19 cellular contexts compared by ENCODE assay signal in the genomic region with DNA sequence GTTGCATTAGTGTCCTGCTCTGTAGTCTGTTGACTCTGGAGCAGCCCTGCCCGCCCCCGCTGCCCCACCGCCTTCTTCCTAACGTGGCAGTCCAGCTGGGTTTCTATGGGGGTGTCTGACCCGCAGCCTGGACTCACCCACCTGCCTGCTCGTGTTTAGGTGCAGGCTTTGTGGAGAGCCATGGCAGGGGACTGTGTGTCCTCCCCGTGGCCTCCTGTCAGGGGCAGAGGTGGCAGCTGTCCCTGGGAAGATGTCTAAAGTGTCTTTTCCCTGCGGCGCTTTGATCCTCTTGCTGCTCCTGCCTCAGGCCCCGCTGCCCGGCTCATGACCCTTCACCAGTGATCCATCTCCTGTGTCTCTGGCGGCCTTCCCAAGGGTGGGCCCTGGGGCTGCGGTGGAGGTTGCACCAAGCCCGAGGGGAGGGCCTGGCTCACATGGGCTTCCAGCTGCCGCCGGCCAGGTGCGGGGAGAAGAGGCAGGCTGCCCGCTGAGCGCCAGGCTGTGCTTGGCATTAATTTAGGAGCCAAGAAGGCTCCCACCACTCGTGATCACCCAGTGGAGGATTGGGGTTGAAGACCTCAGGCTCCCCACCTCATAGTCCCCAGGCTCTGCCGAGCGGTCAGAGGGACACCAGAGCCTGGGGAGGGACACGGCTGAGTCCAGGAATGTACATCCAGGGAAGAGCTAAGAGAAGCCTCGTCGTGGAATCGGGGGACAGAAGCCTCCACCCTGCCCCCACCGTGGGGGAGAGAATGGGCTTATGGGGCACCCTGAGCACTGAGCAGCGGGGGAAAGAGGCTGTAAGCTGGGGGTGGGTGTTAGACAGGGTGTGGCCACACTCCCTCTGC. TPM values are rescaled to one million over a fixed set of nuclear protein-coding genes. Genes with fewer than 3 reads are reported as not detected.
DNase-seq lines count a peak whose midpoint lies in the region; ATAC-seq and TF ChIP-seq lines count a peak whose summit lies in the region.
"Had no signal": no experiment of that assay in that cellular context is flagged by ENCODE, and none has a peak within 500 bp of the region (broad histone marks: within the 10 kb centered on the region; RNA-seq: fewer than 3 reads in every experiment).

No MANE protein-coding gene starts in this region.

- H3K9ac ChIP-seq in endodermal cell (ENCODE audit: extremely low read depth, low read length, poor library complexity, severe bottlenecking): no peak overlapping the region
- H3K9ac ChIP-seq: BLaER1 had no signal

- H3K9me3 ChIP-seq in heart left ventricle: peaks cover 0 to 16% (median 6%) of the 10 kb centered on the region in 12 donors
- H3K9me3 ChIP-seq in endodermal cell (ENCODE audit: control insufficient read depth, low read length): peaks cover 20% of the 10 kb centered on the region
- H3K9me3 ChIP-seq in suprapubic skin: no peaks in the 10 kb centered on the region
- H3K9me3 ChIP-seq: neutrophil had no signal

- TF ChIP-seq POLR2A in heart left ventricle (IDR thresholded peaks at IDR 0.05): no peak
- TF ChIP-seq POLR2A in suprapubic skin (IDR thresholded peaks at IDR 0.05): no peak

- no peak for TF ChIP-seq EP300 in suprapubic skin (IDR thresholded peaks at IDR 0.05)

- H3K36me3 ChIP-seq in heart left ventricle: peaks cover 0 to 5% (median 0%) of the 10 kb centered on the region in 9 donors
- H3K36me3 ChIP-seq in endodermal cell (ENCODE audit: control insufficient read depth, insufficient read depth, low read length): peaks cover 44% of the 10 kb centered on the region
- H3K36me3 ChIP-seq in suprapubic skin: no peaks in the 10 kb centered on the region
- H3K36me3 ChIP-seq: BLaER1, neutrophil had no signal

- H3K27me3 Mint-ChIP-seq in endodermal cell (ENCODE audit: insufficient read depth) (no peaks in the 10 kb centered on the region), nephron (ENCODE audit: low read depth) (no peaks in the 10 kb centered on the region), endothelial cell (ENCODE audit: unreplicated experiment) (peaks cover 2% of the 10 kb centered on the region)
- peaks cover 51% of the 10 kb centered on the region for H3K27me3 Mint-ChIP-seq in stimulated activated memory B cell treated with anti-CD40 and anti-IgM and Interleukin-4, amounts not matched to agents 10 μg/mL and 1 μg/mL and 100 μg/mL, for 72 hours

- DNase-seq in heart left ventricle (peak in 3 of 5 donors; percentile 21 to 55 (median 23)), cardiac septum (ENCODE audit: low spot score) (no peak), endodermal cell (no peak), suprapubic skin (ENCODE audit: low spot score in 2 of 2) (no peak), endothelial cell (ENCODE audit: low spot score) (no peak), NCI-H2107 (lab: John Stamatoyannopoulos, UW) (no peak)
- DNase-seq: activated CD4-positive, alpha-beta T cell treated with anti-CD3 and anti-CD28 coated beads for 4 hours; Calu3; NCI-H1694 treated with DMSO at 0.1 percent for 48 hours; NCI-H446; retina; stimulated activated CD8-positive, alpha-beta memory T cell treated with anti-CD3 and anti-CD28 coated beads, Interleukin-4, amount 100 ng/mL, for 48 hours had no signal

- peaks cover 46% of the 10 kb centered on the region for H3K36me3 Mint-ChIP-seq in endodermal cell (ENCODE audit: low read depth)
- peaks cover 31% of the 10 kb centered on the region for H3K36me3 Mint-ChIP-seq in nephron (ENCODE audit: low read depth)
- no peaks in the 10 kb centered on the region for H3K36me3 Mint-ChIP-seq in stimulated activated memory B cell treated with anti-CD40 and anti-IgM and Interleukin-4, amounts not matched to agents 10 μg/mL and 1 μg/mL and 100 μg/mL, for 72 hours
- no peaks in the 10 kb centered on the region for H3K36me3 Mint-ChIP-seq in endothelial cell (ENCODE audit: low read depth, unreplicated experiment)
- H3K36me3 Mint-ChIP-seq: IgD-negative memory B cell had no signal

- WGBS in heart left ventricle, 4 donors: 90 to 94% (median 91%) methylated on average over 18 to 28 of the region's 28 CpGs
- whole genome bisulfite sequencing in endodermal cell (ENCODE audit: insufficient coverage in 1 of 2, insufficient read length in 1 of 2), 2 experiments: 97% methylated on average over 26 to 28 of the region's 28 CpGs
- whole genome bisulfite sequencing in suprapubic skin: 79% methylated on average over 14 of the region's 28 CpGs

- H3K4me3 ChIP-seq in heart left ventricle: no peak overlapping the region
- H3K4me3 ChIP-seq in endodermal cell (ENCODE audit: low read length): no peak overlapping the region
- no peak overlapping the region for H3K4me3 ChIP-seq in suprapubic skin
- H3K4me3 ChIP-seq: BLaER1 had no signal

- TF ChIP-seq CTCF in heart left ventricle (IDR thresholded peaks at IDR 0.05): no peak
- no peak for TF ChIP-seq CTCF in endodermal cell (conservative IDR thresholded peaks at IDR 0.05)
- TF ChIP-seq CTCF in nephron (IDR thresholded peaks at IDR 0.05; ENCODE audit: unreplicated experiment in 3 of 3): no peak
- TF ChIP-seq CTCF in suprapubic skin (IDR thresholded peaks at IDR 0.05): no peak
- TF ChIP-seq CTCF in endothelial cell (IDR thresholded peaks at IDR 0.05; ENCODE audit: unreplicated experiment): no peak

- intact Hi-C loops in heart left ventricle (cut with DNase I): loop anchor here in 1 of 10 donors (10.0 kb wide), 1 partner anchor 304 kb away; no protein-coding TSS in a partner anchor
- intact Hi-C loops in cardiac septum (cut with DNase I): no loop called here

- H3K9me3 Mint-ChIP-seq in endodermal cell (peaks cover 8% of the 10 kb centered on the region), nephron (peaks cover 16% of the 10 kb centered on the region), endothelial cell (ENCODE audit: unreplicated experiment) (no peaks in the 10 kb centered on the region)
- peaks cover 3% of the 10 kb centered on the region for H3K9me3 Mint-ChIP-seq in stimulated activated memory B cell treated with anti-CD40 and anti-IgM and Interleukin-4, amounts not matched to agents 10 μg/mL and 1 μg/mL and 100 μg/mL, for 72 hours

- ATAC-seq in heart left ventricle: no peak
- ATAC-seq in stimulated activated memory B cell treated with anti-CD40 and anti-IgM and Interleukin-4, amounts not matched to agents 10 μg/mL and 1 μg/mL and 100 μg/mL, for 72 hours: no peak
- ATAC-seq: activated naive CD4-positive, alpha-beta T cell treated with anti-CD3 and anti-CD28 coated beads, Interleukin-2, amount 50 U/mL, for 72 hours had no signal

- H3K27ac Mint-ChIP-seq in endodermal cell (peak overlapping the region; percentile 84), nephron (peak overlapping the region in 2 of 3 experiments; percentile 61 to 73), endothelial cell (ENCODE audit: unreplicated experiment) (no peak overlapping the region)
- no peak overlapping the region for H3K27ac Mint-ChIP-seq in stimulated activated memory B cell treated with anti-CD40 and anti-IgM and Interleukin-4, amounts not matched to agents 10 μg/mL and 1 μg/mL and 100 μg/mL, for 72 hours
- H3K27ac Mint-ChIP-seq: activated T-helper 1 cell treated with anti-CD3 and anti-CD28 coated beads, Interleukin-12 subunit alpha, Interleukin-12 subunit beta, Interleukin-2, Interleukin-4 antibody, amounts not matched to agents 30 ng/mL and 10 ng/mL and 1 ng/mL, durations not matched to agents 14 hours and 24 hours and 36 hours had no signal

- H3K4me3 Mint-ChIP-seq in endodermal cell: no peak overlapping the region
- H3K4me3 Mint-ChIP-seq in nephron: peak overlapping the region in 1 of 3 experiments; percentile 10
- H3K4me3 Mint-ChIP-seq in stimulated activated memory B cell treated with anti-CD40 and anti-IgM and Interleukin-4, amounts not matched to agents 10 μg/mL and 1 μg/mL and 100 μg/mL, for 72 hours: no peak overlapping the region
- H3K4me3 Mint-ChIP-seq in endothelial cell (ENCODE audit: unreplicated experiment): no peak overlapping the region
- H3K4me3 Mint-ChIP-seq: activated T-helper 1 cell treated with anti-CD3 and anti-CD28 coated beads, Interleukin-12 subunit alpha, Interleukin-12 subunit beta, Interleukin-2, Interleukin-4 antibody, amounts not matched to agents 30 ng/mL and 10 ng/mL and 1 ng/mL, durations not matched to agents 14 hours and 24 hours and 36 hours; IgD-negative memory B cell had no signal

- H3K27ac ChIP-seq in heart left ventricle: no peak overlapping the region
- H3K27ac ChIP-seq in endodermal cell (ENCODE audit: low read depth, low read length): no peak overlapping the region
- H3K27ac ChIP-seq in suprapubic skin: no peak overlapping the region
- H3K27ac ChIP-seq: BLaER1, neutrophil had no signal

- H3K4me1 Mint-ChIP-seq in endodermal cell (peaks cover 2% of the 10 kb centered on the region), nephron (peaks cover 37% of the 10 kb centered on the region), endothelial cell (ENCODE audit: unreplicated experiment) (no peaks in the 10 kb centered on the region)
- no peaks in the 10 kb centered on the region for H3K4me1 Mint-ChIP-seq in stimulated activated memory B cell treated with anti-CD40 and anti-IgM and Interleukin-4, amounts not matched to agents 10 μg/mL and 1 μg/mL and 100 μg/mL, for 72 hours
- H3K4me1 Mint-ChIP-seq: IgD-negative memory B cell had no signal

- H3K27me3 ChIP-seq in heart left ventricle (no peaks in the 10 kb centered on the region), endodermal cell (ENCODE audit: control insufficient read depth, insufficient read depth, low read length, poor library complexity, severe bottlenecking) (no peaks in the 10 kb centered on the region), suprapubic skin (no peaks in the 10 kb centered on the region)
- H3K27me3 ChIP-seq: BLaER1 had no signal

- H3K4me1 ChIP-seq in heart left ventricle: peaks cover 0 to 8% (median 0%) of the 10 kb centered on the region in 12 donors
- H3K4me1 ChIP-seq in endodermal cell (ENCODE audit: control insufficient read depth, insufficient read depth, low read length): no peaks in the 10 kb centered on the region
- H3K4me1 ChIP-seq in suprapubic skin: peaks cover 30% of the 10 kb centered on the region

RNA-seq across cellular contexts. Expression of gene COL18A1, which starts 44.1 kb away (rescaled TPM):
- total RNA-seq in heart left ventricle (100 to 1,000 TPM in 2 of 9 donors, 10 to 100 TPM in 7; 31.7 to 109 (median 59.0) TPM), cardiac septum (77.0 TPM), endodermal cell (100 to 1,000 TPM; 332 to 398 TPM), suprapubic skin (100 to 1,000 TPM in 2 of 4 donors, 10 to 100 TPM in 2; 71.9 to 157 (median 101) TPM), endothelial cell (ENCODE audit: unreplicated experiment) (61.1 TPM)
- polyA plus RNA-seq in heart left ventricle: 10 to 100 TPM; 38.9 to 65.6 TPM
- 216 TPM for polyA plus RNA-seq in endodermal cell (2013, experiment 1 of 2)
- 213 TPM for polyA plus RNA-seq in endodermal cell (2013, experiment 2 of 2)

Comparison
In these comparisons a context has a peak if more than half of its experiments do, and no peak if none do; other contexts are left out.
1. DNase-seq: peak in heart left ventricle (3 of 5); none in cardiac septum (single experiment), endodermal cell (single experiment), suprapubic skin (0 of 2), endothelial cell (single experiment) and NCI-H2107 (single experiment).
2. H3K27ac Mint-ChIP-seq: peak in endodermal cell (single experiment) and nephron (2 of 3); none in stimulated activated memory B cell treated with anti-CD40 and anti-IgM and Interleukin-4, amounts not matched to agents 10 μg/mL and 1 μg/mL and 100 μg/mL, for 72 hours (single experiment) and endothelial cell (single experiment).